ENCODE assay signal across 25 cellular contexts in the genomic region with DNA sequence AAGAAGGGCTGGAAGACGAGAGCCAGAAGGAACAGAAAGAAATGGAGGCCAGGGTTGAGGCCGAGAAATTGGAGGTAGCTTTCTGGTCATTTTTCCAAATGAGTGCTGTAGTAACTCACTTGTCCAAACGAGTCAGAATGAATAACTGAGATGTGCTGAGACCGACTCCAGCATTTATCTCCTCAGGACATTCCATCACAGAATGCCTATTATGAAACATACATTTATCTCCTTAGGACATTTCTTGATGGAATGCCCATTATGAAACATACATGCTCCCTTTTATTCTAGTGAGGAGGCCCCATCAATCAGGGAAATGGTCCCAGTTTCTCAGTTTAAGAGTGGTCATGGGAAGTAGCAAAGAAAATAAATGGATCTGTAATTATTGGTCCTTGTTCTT. TPM values are rescaled to one million over a fixed set of nuclear protein-coding genes. Genes with fewer than 3 reads are reported as not detected.
A peak's percentile ranks its signal among the peaks of the same experiment; 100 is the strongest.
DNase-seq lines count a peak whose midpoint lies in the region; ATAC-seq, FAIRE-seq and TF ChIP-seq lines count a peak whose summit lies in the region.
"Had no signal": no experiment of that assay in that cellular context is flagged by ENCODE, and none has a peak within 500 bp of the region (broad histone marks: within the 10 kb centered on the region; RNA-seq: fewer than 3 reads in every experiment).

No MANE protein-coding gene starts in this region.

- no peaks in the 10 kb centered on the region for H3K9me3 ChIP-seq in CD4-positive, alpha-beta T cell (ENCODE audit: control insufficient read depth, low read length)
- H3K9me3 ChIP-seq in HCT116 (ENCODE audit: control insufficient read depth in 1 of 2, insufficient read depth in 1 of 2, low read depth in 1 of 2, low read length in 2 of 2) (no peaks in the 10 kb centered on the region; a peak in 1 of 4 replicates), mammary epithelial cell (replicated peaks; ENCODE audit: insufficient read depth, low read length) (no peaks in the 10 kb centered on the region), keratinocyte (ENCODE audit: control insufficient read depth, low read depth, low read length) (no peaks in the 10 kb centered on the region), stomach (no peaks in the 10 kb centered on the region)
- H3K9me3 ChIP-seq: adrenal gland, Caco-2, Peyer's patch, psoas muscle, transverse colon had no signal

- H3K9me3 Mint-ChIP-seq in CD4-positive, alpha-beta T cell: no peaks in the 10 kb centered on the region
- H3K9me3 Mint-ChIP-seq: activated B cell treated with CpG ODN at 0.5 μM for 24 hours had no signal

- BruUV-seq in HCT116 (replicated peaks; lab: Mats Ljungman, UMichigan) (no TSS peak), mammary epithelial cell (replicated peaks; lab: Mats Ljungman, UMichigan) (no TSS peak)

- TF ChIP-seq CTCF in CD4-positive, alpha-beta T cell (IDR thresholded peaks at IDR 0.05): no peak
- TF ChIP-seq CTCF in HCT116 (IDR thresholded peaks at IDR 0.05 in 2 of 3, conservative IDR thresholded peaks at IDR 0.05 in 1 of 3; ENCODE audit: borderline replicate concordance in 1 of 3, insufficient read depth in 1 of 3, low read depth in 2 of 3, low read length in 2 of 3) (no peak), mammary epithelial cell (conservative IDR thresholded peaks at IDR 0.05 in 1 of 2, IDR thresholded peaks at IDR 0.05 in 1 of 2; ENCODE audit: extremely low read depth in 1 of 2, insufficient read depth in 1 of 2, low read depth in 1 of 2, low read length in 2 of 2) (no peak), keratinocyte (optimal IDR thresholded peaks at IDR 0.05 in 1 of 3, IDR thresholded peaks at IDR 0.05 in 1 of 3, conservative IDR thresholded peaks at IDR 0.05 in 1 of 3; ENCODE audit: extremely low read depth in 1 of 3, insufficient read depth in 2 of 3, low read length in 3 of 3) (no peak), stomach (IDR thresholded peaks at IDR 0.05) (no peak)

- no peak overlapping the region for H3K4me2 ChIP-seq in HCT116 (ENCODE audit: low read length)
- H3K4me2 ChIP-seq in mammary epithelial cell (ENCODE audit: insufficient read depth, low read depth, low read length): no peak overlapping the region
- H3K4me2 ChIP-seq in keratinocyte (ENCODE audit: control insufficient read depth, extremely low read depth, insufficient read depth, low read depth, low read length): no peak overlapping the region
- H3K4me2 ChIP-seq: neural progenitor cell had no signal

- FAIRE-seq in keratinocyte (lab: Jason Lieb, UNC): peak; percentile 65

- no peak for TF ChIP-seq EP300 in stomach (IDR thresholded peaks at IDR 0.05)

- WGBS in mammary epithelial cell (ENCODE audit: low coverage, missing lambda C conversion rate): 75% methylated on average over 4 of the region's 4 CpGs
- 91 to 98% (median 96%) methylated on average over 4 of the region's 4 CpGs for WGBS in stomach, 5 donors

- in situ Hi-C loops in mammary epithelial cell (cut with MboI; ENCODE audit: low sequenced_read_pairs in 2 of 2): no loop called here

- no peaks in the 10 kb centered on the region for H3K9me1 ChIP-seq in keratinocyte (ENCODE audit: control insufficient read depth, extremely low read depth, insufficient read depth, low read length)

- H3K27ac Mint-ChIP-seq in CD4-positive, alpha-beta T cell: peak overlapping the region; percentile 67
- H3K27ac Mint-ChIP-seq: activated B cell treated with CpG ODN at 0.5 μM for 24 hours, neural progenitor cell had no signal

- RAD21 ChIA-PET in HCT116 (lab: Charles Lee; ENCODE audit: low non-redundant PET in 1 of 2, low total read pairs in 2 of 2, uncharacterized antibody in 2 of 2, unreplicated experiment in 2 of 2): no interaction called here

- H3K9ac ChIP-seq in HCT116 (ENCODE audit: low read length) (no peak overlapping the region), mammary epithelial cell (ENCODE audit: insufficient read depth, low read length) (no peak overlapping the region), keratinocyte (ENCODE audit: control insufficient read depth, extremely low read depth, insufficient read depth, low read length) (no peak overlapping the region)
- H3K9ac ChIP-seq: neural progenitor cell had no signal

- TF ChIP-seq RAD21 in HCT116 (IDR thresholded peaks at IDR 0.05; ENCODE audit: low read depth): no peak

- no peaks in the 10 kb centered on the region for H4K20me1 ChIP-seq in HCT116 (ENCODE audit: insufficient read depth)
- H4K20me1 ChIP-seq in mammary epithelial cell (ENCODE audit: insufficient read depth, low read length): no peaks in the 10 kb centered on the region
- no peaks in the 10 kb centered on the region for H4K20me1 ChIP-seq in keratinocyte (ENCODE audit: control insufficient read depth, extremely low read depth, insufficient read depth, low read length)

- H3K4me3 Mint-ChIP-seq in CD4-positive, alpha-beta T cell: no peak overlapping the region
- H3K4me3 Mint-ChIP-seq: activated B cell treated with CpG ODN at 0.5 μM for 24 hours had no signal

- peaks cover 64% of the 10 kb centered on the region for H3K36me3 Mint-ChIP-seq in CD4-positive, alpha-beta T cell (ENCODE audit: low read depth)

- H2AFZ ChIP-seq in HCT116 (ENCODE audit: low read depth, low read length, poor library complexity, severe bottlenecking) (no peak overlapping the region), mammary epithelial cell (ENCODE audit: low read depth, low read length) (no peak overlapping the region), keratinocyte (ENCODE audit: control insufficient read depth, low read length) (no peak overlapping the region)
- H2AFZ ChIP-seq: neural progenitor cell had no signal

- H3K4me3 ChIP-seq in HCT116 (replicated peaks in 1 of 2; ENCODE audit: low read depth in 1 of 2, low read length in 2 of 2): no peak overlapping the region
- no peak overlapping the region for H3K4me3 ChIP-seq in mammary epithelial cell (replicated peaks in 1 of 3; ENCODE audit: insufficient read depth in 1 of 3, low read depth in 2 of 3, low read length in 3 of 3)
- no peak overlapping the region for H3K4me3 ChIP-seq in keratinocyte (ENCODE audit: control insufficient read depth in 2 of 3, extremely low read depth in 1 of 3, insufficient read depth in 2 of 3, low read depth in 1 of 3, low read length in 3 of 3)
- H3K4me3 ChIP-seq in stomach: no peak overlapping the region
- H3K4me3 ChIP-seq: adrenal gland, HAP-1, neural progenitor cell, Peyer's patch, psoas muscle, skin epidermis, transverse colon had no signal

- H3K36me3 ChIP-seq in HCT116 (ENCODE audit: control insufficient read depth in 1 of 2, insufficient read depth in 2 of 2, low read length in 2 of 2): peaks cover 0 to 8% of the 10 kb centered on the region in 2 experiments; a peak in 1 of 4 replicates
- peaks cover 2% of the 10 kb centered on the region for H3K36me3 ChIP-seq in mammary epithelial cell (ENCODE audit: insufficient read depth, low read length)
- peaks cover 0 to 3% of the 10 kb centered on the region in 2 experiments for H3K36me3 ChIP-seq in keratinocyte (ENCODE audit: control insufficient read depth in 2 of 2, extremely low read depth in 1 of 2, insufficient read depth in 2 of 2, low read length in 2 of 2)
- peaks cover 0 to 11% (median 0%) of the 10 kb centered on the region in 4 donors for H3K36me3 ChIP-seq in stomach
- H3K36me3 ChIP-seq: adrenal gland, HAP-1, Peyer's patch, transverse colon had no signal

- no peaks in the 10 kb centered on the region for H3K4me1 ChIP-seq in HCT116 (ENCODE audit: control insufficient read depth in 1 of 2, insufficient read depth in 2 of 2, low read length in 2 of 2)
- peaks cover 22% of the 10 kb centered on the region for H3K4me1 ChIP-seq in mammary epithelial cell (ENCODE audit: insufficient read depth, low read length)
- H3K4me1 ChIP-seq in keratinocyte (ENCODE audit: control insufficient read depth, extremely low read depth, insufficient read depth, low read length): peaks cover 5% of the 10 kb centered on the region
- H3K4me1 ChIP-seq in stomach: peaks cover 0 to 40% (median 19%) of the 10 kb centered on the region in 4 donors
- H3K4me1 ChIP-seq: Caco-2, HAP-1, neural progenitor cell had no signal

- intact Hi-C loops in CD4-positive, alpha-beta T cell (cut with DNase I, micrococcal nuclease): no loop called here
- intact Hi-C loops in HCT116 (cut with micrococcal nuclease) (no loop called here), mammary epithelial cell (cut with micrococcal nuclease) (no loop called here), stomach (cut with DNase I; ENCODE audit: low total_unique reads) (no loop called here)

- no peak for DNase-seq in CD4-positive, alpha-beta T cell
- DNase-seq in HCT116 (ENCODE audit: low read depth, low spot score) (no peak), mammary epithelial cell (peak; percentile 19), keratinocyte (ENCODE audit: low read depth, low spot score) (no peak), DMS53 (lab: John Stamatoyannopoulos, UW) (no peak), stomach (no peak)
- DNase-seq: activated B cell treated with CpG ODN at 0.5 μM for 24 hours; adrenal gland; Caco-2; central memory CD4-positive, alpha-beta T cell; glutamatergic neuron; midbrain; NCI-H1092 treated with DMSO at 0.1 percent for 48 hours; NCI-H2029 treated with DMSO at 0.1 percent for 48 hours; NCI-H446; Peyer's patch; psoas muscle; stimulated activated naive CD8-positive, alpha-beta T cell treated with anti-CD3 and anti-CD28 coated beads, Interleukin-15, Interleukin-2, amounts not matched to agents 100 U/mL and 50 U/mL, for 24 hours; transverse colon had no signal

- dilution Hi-C loops in mammary epithelial cell (cut with HindIII; ENCODE audit: low sequenced_read_pairs) (no loop called here), keratinocyte (cut with MboI; ENCODE audit: extremely low pct_ligation_motif_present, low sequenced_read_pairs) (no loop called here)

- H3K9me2 ChIP-seq in HCT116 (ENCODE audit: insufficient read depth): no peaks in the 10 kb centered on the region

- H3K4me1 Mint-ChIP-seq in CD4-positive, alpha-beta T cell (ENCODE audit: low read depth): peaks cover 88% of the 10 kb centered on the region
- H3K4me1 Mint-ChIP-seq: neural progenitor cell had no signal

- POLR2A ChIA-PET in CD4-positive, alpha-beta T cell (lab: Charles Lee): no interaction called here
- POLR2A ChIA-PET in HCT116 (lab: Charles Lee): no interaction called here

- no peak for ATAC-seq in CD4-positive, alpha-beta T cell (ENCODE audit: poor library complexity)
- no peak for ATAC-seq in HCT116
- no peak for ATAC-seq in GM19463 (IDR thresholded peaks at IDR 0.05; ENCODE audit: unreplicated experiment)
- no peak for ATAC-seq in HG02938 (IDR thresholded peaks at IDR 0.05; ENCODE audit: unreplicated experiment)
- ATAC-seq: esophagus mucosa; psoas muscle; stimulated activated naive CD8-positive, alpha-beta T cell treated with anti-CD3 and anti-CD28 coated beads, Interleukin-15, Interleukin-2, amounts not matched to agents 100 U/mL and 50 U/mL, for 24 hours had no signal

- CTCF ChIA-PET in CD4-positive, alpha-beta T cell (lab: Charles Lee): no interaction called here
- CTCF ChIA-PET in HCT116 (lab: Charles Lee) (no interaction called here), mammary epithelial cell (lab: Charles Lee; ENCODE audit: low non-redundant PET) (no interaction called here)

- H3K27ac ChIP-seq in CD4-positive, alpha-beta T cell (ENCODE audit: low read depth, low read length): no peak overlapping the region
- H3K27ac ChIP-seq in HCT116 (ENCODE audit: low read depth, low read length) (no peak overlapping the region), mammary epithelial cell (ENCODE audit: insufficient read depth, low read depth, low read length) (no peak overlapping the region), keratinocyte (ENCODE audit: control insufficient read depth, insufficient read depth, low read length) (no peak overlapping the region), stomach (no peak overlapping the region)
- H3K27ac ChIP-seq: adrenal gland, neural progenitor cell, Peyer's patch, psoas muscle, skin epidermis, transverse colon had no signal

- TF ChIP-seq POLR2A in HCT116 (IDR thresholded peaks at IDR 0.05; ENCODE audit: borderline replicate concordance, extremely low read depth, insufficient read depth, insufficient read length) (no peak), stomach (IDR thresholded peaks at IDR 0.05) (no peak)

- no peaks in the 10 kb centered on the region for H3K27me3 Mint-ChIP-seq in CD4-positive, alpha-beta T cell
- H3K27me3 Mint-ChIP-seq: activated B cell treated with CpG ODN at 0.5 μM for 24 hours had no signal

- peaks cover 77% of the 10 kb centered on the region for H3K79me2 ChIP-seq in HCT116 (ENCODE audit: insufficient read depth, low read length)
- H3K79me2 ChIP-seq in mammary epithelial cell (ENCODE audit: insufficient read depth, low read length): peaks cover 97% of the 10 kb centered on the region
- peaks cover 79% of the 10 kb centered on the region for H3K79me2 ChIP-seq in keratinocyte (ENCODE audit: control insufficient read depth, insufficient read depth, low read length)

- no peaks in the 10 kb centered on the region for H3K27me3 ChIP-seq in CD4-positive, alpha-beta T cell (ENCODE audit: control insufficient read depth, insufficient read depth, low read length)
- no peaks in the 10 kb centered on the region for H3K27me3 ChIP-seq in HCT116 (ENCODE audit: insufficient read depth, low read length)
- no peaks in the 10 kb centered on the region for H3K27me3 ChIP-seq in mammary epithelial cell (ENCODE audit: insufficient read depth, low read length)
- no peaks in the 10 kb centered on the region for H3K27me3 ChIP-seq in keratinocyte (ENCODE audit: control insufficient read depth, extremely low read depth, insufficient read depth, low read length)
- no peaks in the 10 kb centered on the region for H3K27me3 ChIP-seq in stomach
- H3K27me3 ChIP-seq: adrenal gland, neural progenitor cell, Peyer's patch, transverse colon had no signal

RNA-seq across cellular contexts. Expression of a gene that starts 16.5 kb away (rescaled TPM):
- 10 to 100 TPM; 23.3 to 25.4 TPM for total RNA-seq in CD4-positive, alpha-beta T cell
- total RNA-seq in HCT116 (2021; ENCODE audit: unreplicated experiment) (89.0 TPM), mammary epithelial cell (10 to 100 TPM; 30.2 to 31.3 TPM), stomach (100 to 1,000 TPM in 1 of 5 donors, 10 to 100 TPM in 4; 19.6 to 197 (median 55.8) TPM)
- polyA plus RNA-seq in HCT116 (2012): 32.4 and 42.3 TPM in 2 replicates
- polyA plus RNA-seq in mammary epithelial cell (8.3 TPM), keratinocyte (15.3 to 22.2 TPM (median 17.1 TPM) in 3 replicates), stomach (1 to 10 TPM; 7.2 to 8.1 (median 7.7) TPM)
- polyA minus RNA-seq in mammary epithelial cell (50.3 TPM), keratinocyte (23.0 to 37.4 TPM (median 31.4 TPM) in 3 replicates)
- 31.8 TPM for polyA plus RNA-seq in keratinocyte (2011; ENCODE audit: low read depth)
- polyA plus RNA-seq in keratinocyte (2011; cell fraction: cytosol; rRNA removed): 10.0 and 18.7 TPM in 2 replicates
- polyA plus RNA-seq in keratinocyte (2011; cell fraction: nucleus; rRNA removed): 26.7 and 27.3 TPM in 2 replicates
- polyA plus RNA-seq in keratinocyte (2012; ENCODE audit: low replicate concordance): 16.3 and 18.4 TPM in 2 replicates
- polyA minus RNA-seq in keratinocyte (2011; cell fraction: cytosol; rRNA and poly(A)+ RNA removed): 9.8 TPM
- 21.9 and 32.0 TPM in 2 replicates for polyA minus RNA-seq in keratinocyte (2011; cell fraction: nucleus; rRNA and poly(A)+ RNA removed)

RNA-seq across cellular contexts. Expression of a gene that starts 21.6 kb away (rescaled TPM):
- total RNA-seq in CD4-positive, alpha-beta T cell: 10 to 100 TPM; 28.2 to 28.7 TPM
- total RNA-seq in HCT116 (2021; ENCODE audit: unreplicated experiment) (81.0 TPM), mammary epithelial cell (10 to 100 TPM; 15.7 to 55.6 TPM), stomach (10 to 100 TPM in 3 of 5 donors, 1 to 10 TPM in 2; 2.9 to 45.3 (median 14.3) TPM)
- polyA plus RNA-seq in HCT116 (2012): 27.1 and 50.7 TPM in 2 replicates
- polyA plus RNA-seq in mammary epithelial cell (37.0 TPM), keratinocyte (27.0 to 90.2 TPM (median 35.1 TPM) in 3 replicates), stomach (100 to 1,000 TPM in 1 of 3 donors, 10 to 100 TPM in 2; 60.8 to 109 (median 89.6) TPM)
- polyA minus RNA-seq in mammary epithelial cell (6.9 TPM), keratinocyte (0.43 to 12.3 TPM (median 4.2 TPM) in 3 replicates)
- 35.6 TPM for polyA plus RNA-seq in keratinocyte (2011; ENCODE audit: low read depth)
- 43.1 and 56.6 TPM in 2 replicates for polyA plus RNA-seq in keratinocyte (2011; cell fraction: cytosol; rRNA removed)
- 10.3 and 29.9 TPM in 2 replicates for polyA plus RNA-seq in keratinocyte (2011; cell fraction: nucleus; rRNA removed)
- polyA plus RNA-seq in keratinocyte (2012; ENCODE audit: low replicate concordance): 42.2 and 61.6 TPM in 2 replicates
- polyA minus RNA-seq in keratinocyte (2011; cell fraction: cytosol; rRNA and poly(A)+ RNA removed): 9.6 TPM
- 2.4 and 2.9 TPM in 2 replicates for polyA minus RNA-seq in keratinocyte (2011; cell fraction: nucleus; rRNA and poly(A)+ RNA removed)
